ENCODE assay signal across 8 cellular contexts in the genomic region with DNA sequence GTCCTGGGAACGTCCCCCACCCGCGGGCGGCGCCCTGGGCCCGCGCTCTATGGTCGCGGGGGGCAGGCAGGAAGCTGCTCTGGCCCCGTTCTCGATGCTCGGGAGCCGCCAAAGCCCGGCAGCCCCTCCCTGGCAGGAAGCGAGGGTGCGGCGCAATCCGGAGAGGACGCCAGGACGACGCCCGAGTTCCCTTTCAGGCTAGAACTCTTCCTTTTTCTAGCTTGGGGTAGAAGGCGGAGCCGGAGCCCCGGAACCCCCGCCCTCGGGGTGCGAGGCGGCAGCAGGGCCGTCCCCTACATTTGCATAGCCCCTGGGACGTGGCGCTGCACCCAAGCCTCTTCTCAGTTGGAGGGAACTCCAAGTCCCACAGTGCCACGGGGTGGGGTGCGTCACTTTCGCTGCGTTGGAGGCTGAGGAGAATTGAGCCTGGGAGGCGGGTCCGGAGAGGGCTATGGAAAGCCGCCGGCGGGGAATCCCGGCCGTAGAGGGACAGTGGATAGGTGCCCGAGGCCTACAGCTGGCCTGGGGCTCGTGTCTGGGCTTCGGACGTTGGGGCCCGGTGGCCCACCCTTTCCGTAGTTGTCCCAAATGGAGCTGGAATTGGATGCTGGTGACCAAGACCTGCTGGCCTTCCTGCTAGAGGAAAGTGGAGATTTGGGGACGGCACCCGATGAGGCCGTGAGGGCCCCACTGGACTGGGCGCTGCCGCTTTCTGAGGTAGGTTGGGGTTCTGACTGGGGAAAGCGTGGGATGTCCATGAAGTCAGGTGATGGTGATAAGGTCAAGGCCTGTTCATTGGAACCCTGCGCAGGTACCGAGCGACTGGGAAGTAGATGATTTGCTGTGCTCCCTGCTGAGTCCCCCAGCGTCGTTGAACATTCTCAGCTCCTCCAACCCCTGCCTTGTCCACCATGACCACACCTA. TPM values are rescaled to one million over a fixed set of nuclear protein-coding genes. Genes with fewer than 3 reads are reported as not detected.
DNase-seq lines count a peak whose midpoint lies in the region; ATAC-seq, FAIRE-seq and TF ChIP-seq lines count a peak whose summit lies in the region.

A gene with protein sequence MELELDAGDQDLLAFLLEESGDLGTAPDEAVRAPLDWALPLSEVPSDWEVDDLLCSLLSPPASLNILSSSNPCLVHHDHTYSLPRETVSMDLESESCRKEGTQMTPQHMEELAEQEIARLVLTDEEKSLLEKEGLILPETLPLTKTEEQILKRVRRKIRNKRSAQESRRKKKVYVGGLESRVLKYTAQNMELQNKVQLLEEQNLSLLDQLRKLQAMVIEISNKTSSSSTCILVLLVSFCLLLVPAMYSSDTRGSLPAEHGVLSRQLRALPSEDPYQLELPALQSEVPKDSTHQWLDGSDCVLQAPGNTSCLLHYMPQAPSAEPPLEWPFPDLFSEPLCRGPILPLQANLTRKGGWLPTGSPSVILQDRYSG (plus strand): TSS at position 482 of the 924 bp plus-strand sequence. CDS start 107 bp downstream, at position 589.
A gene with protein sequence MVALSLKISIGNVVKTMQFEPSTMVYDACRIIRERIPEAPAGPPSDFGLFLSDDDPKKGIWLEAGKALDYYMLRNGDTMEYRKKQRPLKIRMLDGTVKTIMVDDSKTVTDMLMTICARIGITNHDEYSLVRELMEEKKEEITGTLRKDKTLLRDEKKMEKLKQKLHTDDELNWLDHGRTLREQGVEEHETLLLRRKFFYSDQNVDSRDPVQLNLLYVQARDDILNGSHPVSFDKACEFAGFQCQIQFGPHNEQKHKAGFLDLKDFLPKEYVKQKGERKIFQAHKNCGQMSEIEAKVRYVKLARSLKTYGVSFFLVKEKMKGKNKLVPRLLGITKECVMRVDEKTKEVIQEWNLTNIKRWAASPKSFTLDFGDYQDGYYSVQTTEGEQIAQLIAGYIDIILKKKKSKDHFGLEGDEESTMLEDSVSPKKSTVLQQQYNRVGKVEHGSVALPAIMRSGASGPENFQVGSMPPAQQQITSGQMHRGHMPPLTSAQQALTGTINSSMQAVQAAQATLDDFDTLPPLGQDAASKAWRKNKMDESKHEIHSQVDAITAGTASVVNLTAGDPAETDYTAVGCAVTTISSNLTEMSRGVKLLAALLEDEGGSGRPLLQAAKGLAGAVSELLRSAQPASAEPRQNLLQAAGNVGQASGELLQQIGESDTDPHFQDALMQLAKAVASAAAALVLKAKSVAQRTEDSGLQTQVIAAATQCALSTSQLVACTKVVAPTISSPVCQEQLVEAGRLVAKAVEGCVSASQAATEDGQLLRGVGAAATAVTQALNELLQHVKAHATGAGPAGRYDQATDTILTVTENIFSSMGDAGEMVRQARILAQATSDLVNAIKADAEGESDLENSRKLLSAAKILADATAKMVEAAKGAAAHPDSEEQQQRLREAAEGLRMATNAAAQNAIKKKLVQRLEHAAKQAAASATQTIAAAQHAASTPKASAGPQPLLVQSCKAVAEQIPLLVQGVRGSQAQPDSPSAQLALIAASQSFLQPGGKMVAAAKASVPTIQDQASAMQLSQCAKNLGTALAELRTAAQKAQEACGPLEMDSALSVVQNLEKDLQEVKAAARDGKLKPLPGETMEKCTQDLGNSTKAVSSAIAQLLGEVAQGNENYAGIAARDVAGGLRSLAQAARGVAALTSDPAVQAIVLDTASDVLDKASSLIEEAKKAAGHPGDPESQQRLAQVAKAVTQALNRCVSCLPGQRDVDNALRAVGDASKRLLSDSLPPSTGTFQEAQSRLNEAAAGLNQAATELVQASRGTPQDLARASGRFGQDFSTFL (N-terminal part only) (minus strand): TSS at position 11 of the 924 bp plus-strand sequence. CDS start 6,501 bp downstream, outside the sequence.

- H3K4me1 Mint-ChIP-seq in CD4-positive, CD25-positive, alpha-beta regulatory T cell: peaks cover 16 to 37% (median 28%) of the 10 kb centered on the region in 4 donors

- no peaks in the 10 kb centered on the region for H3K27me3 Mint-ChIP-seq in CD4-positive, CD25-positive, alpha-beta regulatory T cell

- H4K20me1 ChIP-seq in HepG2 (ENCODE audit: insufficient read depth, low read length): peaks cover 30% of the 10 kb centered on the region

- peak within 1 kb of the TSS in 2 of 4 donors; percentile 94 to 98 for H3K4me3 Mint-ChIP-seq in CD4-positive, CD25-positive, alpha-beta regulatory T cell

- peaks cover 18% of the 10 kb centered on the region for H3K36me3 Mint-ChIP-seq in CD4-positive, CD25-positive, alpha-beta regulatory T cell

- TF ChIP-seq CTCF in HepG2 (CRISPR knock-in tag; IDR thresholded peaks at IDR 0.05): peak; percentile 83

- POLR2A ChIA-PET in HepG2 (lab: Yijun Ruan, JAX): interaction anchor here (0.7 to 4.1 kb wide), 25 partner anchors 8 to 660 kb away, joined by 3 to 102 read pairs (median 7); a partner anchor contains a TSS

- H3K4me3 ChIP-seq in CD4-positive, CD25-positive, alpha-beta regulatory T cell (ENCODE audit: low read depth, low read length): peak within 1 kb of the TSS; percentile 90
- peak within 1 kb of the TSS; percentile 92 to 98 (median 92) for H3K4me3 ChIP-seq in HepG2 (replicated peaks in 1 of 3; ENCODE audit: insufficient read depth in 1 of 3, low read depth in 2 of 3, low read length in 3 of 3)

- TF ChIP-seq RAD21 in HepG2 (CRISPR knock-in tag; IDR thresholded peaks at IDR 0.05): peak; percentile 39; the same call in 1 of the 2 replicates

- peak within 1 kb of the TSS in 2 of 3 donors; percentile 96 to 98 for H3K27ac Mint-ChIP-seq in CD4-positive, CD25-positive, alpha-beta regulatory T cell

- H3K79me2 ChIP-seq in HepG2 (ENCODE audit: insufficient read depth, low read length): peaks cover 54% of the 10 kb centered on the region

- no peaks in the 10 kb centered on the region for H3K9me3 Mint-ChIP-seq in CD4-positive, CD25-positive, alpha-beta regulatory T cell

- H3K36me3 ChIP-seq in CD4-positive, CD25-positive, alpha-beta regulatory T cell (ENCODE audit: control insufficient read depth, insufficient read depth, low read length): peaks cover 24% of the 10 kb centered on the region
- H3K36me3 ChIP-seq in HepG2 (replicated peaks in 1 of 2; ENCODE audit: control insufficient read depth in 1 of 2, insufficient read depth in 2 of 2, low read length in 2 of 2): peaks cover 11 to 34% of the 10 kb centered on the region in 2 experiments

- H3K4me2 ChIP-seq in HepG2 (ENCODE audit: low read depth, low read length): peak within 1 kb of the TSS; percentile 98

- in situ Hi-C loops in HepG2 (cut with HindIII; ENCODE audit: extremely low pct_ligation_motif_present, low pct_unique_long_range_greater_than_20kb): no loop called here

- H2AFZ ChIP-seq in HepG2 (ENCODE audit: low read length): no peak within 1 kb of the TSS

- peak; percentile 94 to 99 (median 96) for DNase-seq in CD4-positive, CD25-positive, alpha-beta regulatory T cell
- DNase-seq in NCI-H774 (lab: John Stamatoyannopoulos, UW) (peak; percentile 100), dermis blood vessel endothelial cell (peak; percentile 98), HepG2 (ENCODE audit: low spot score) (peak; percentile 96)
- DNase-seq in activated CD4-positive, alpha-beta T cell treated with anti-CD3 and anti-CD28 coated beads, Interleukin-2, amount 50 U/mL, for 4 hours: peak; percentile 94 to 95
- peak; percentile 97 for DNase-seq in stimulated activated CD4-positive, alpha-beta T cell treated with anti-CD3 and anti-CD28 coated beads, Interleukin-4, amount 100 ng/mL, for 24 hours

- FAIRE-seq in HepG2 (lab: Jason Lieb, UNC): peak; percentile 56

- H3K4me1 ChIP-seq in CD4-positive, CD25-positive, alpha-beta regulatory T cell (ENCODE audit: control insufficient read depth, insufficient read depth, low read length, poor library complexity, severe bottlenecking): peaks cover 60% of the 10 kb centered on the region
- H3K4me1 ChIP-seq in HepG2 (ENCODE audit: insufficient read depth, low read length): peaks cover 51% of the 10 kb centered on the region

- H3K27me3 ChIP-seq in CD4-positive, CD25-positive, alpha-beta regulatory T cell (ENCODE audit: control insufficient read depth, insufficient read depth, low read length): no peaks in the 10 kb centered on the region
- H3K27me3 ChIP-seq in HepG2 (ENCODE audit: control insufficient read depth in 1 of 2, insufficient read depth in 2 of 2, low read length in 2 of 2): no peaks in the 10 kb centered on the region; a peak in 1 of 5 replicates

- CTCF ChIA-PET in HepG2 (lab: Yijun Ruan, JAX; ENCODE audit: low intra/inter-chr PET ratio, low total read pairs): no interaction called here

- 0% methylated on average over 9 of the region's 60 CpGs for WGBS in HepG2 (ENCODE audit: low lambda C conversion rate)

- TF ChIP-seq POLR2A in HepG2 (IDR thresholded peaks at IDR 0.05; ENCODE audit: insufficient read depth in 1 of 2, low read depth in 2 of 2, low read length in 2 of 2): peak; percentile 72 to 76

- H3K9ac ChIP-seq in HepG2 (ENCODE audit: insufficient read depth, low read depth, low read length): peak within 1 kb of the TSS; percentile 86

- intact Hi-C loops in HepG2 (cut with micrococcal nuclease; ENCODE audit: unreplicated experiment): loop anchor here (1.0 to 10.0 kb wide), 5 partner anchors 16 to 238 kb away; a partner anchor contains a TSS

- ATAC-seq in CD4-positive, CD25-positive, alpha-beta regulatory T cell (ENCODE audit: low read depth in 2 of 2): peak; percentile 90 to 94
- peak; percentile 78 for ATAC-seq in GM19397 (IDR thresholded peaks at IDR 0.05; ENCODE audit: unreplicated experiment)
- ATAC-seq in HG03571 (IDR thresholded peaks at IDR 0.05; ENCODE audit: unreplicated experiment): peak; percentile 77
- peak; percentile 90 for ATAC-seq in HepG2

- peak in 1 of 2 experiments; percentile 49; a peak in 2 of 4 replicates for TF ChIP-seq EP300 in HepG2 (IDR thresholded peaks at IDR 0.05; ENCODE audit: low read depth in 2 of 2, low read length in 2 of 2)
- TF ChIP-seq EP300 in HepG2 (CRISPR knock-in tag; IDR thresholded peaks at IDR 0.05; ENCODE audit: borderline replicate concordance): peak; percentile 38; the same call in 1 of the 2 replicates

- H3K27ac ChIP-seq in CD4-positive, CD25-positive, alpha-beta regulatory T cell (ENCODE audit: insufficient read depth, low read length, poor library complexity, severe bottlenecking): peak within 1 kb of the TSS; percentile 94
- peak within 1 kb of the TSS; percentile 95 for H3K27ac ChIP-seq in HepG2 (ENCODE audit: extremely low read length, insufficient read depth, low read length)

- H3K9me3 ChIP-seq in CD4-positive, CD25-positive, alpha-beta regulatory T cell (ENCODE audit: control insufficient read depth in 2 of 2, low read length in 2 of 2): no peaks in the 10 kb centered on the region
- no peaks in the 10 kb centered on the region for H3K9me3 ChIP-seq in HepG2 (ENCODE audit: low read length)

- BruUV-seq in HepG2 (replicated peaks; lab: Mats Ljungman, UMichigan): TSS peak; percentile 77

RNA-seq across cellular contexts. Expression of the first gene that starts in this region (rescaled TPM):
- total RNA-seq in CD4-positive, CD25-positive, alpha-beta regulatory T cell: 14.6 TPM
- polyA plus RNA-seq in CD4-positive, CD25-positive, alpha-beta regulatory T cell: 10 to 100 TPM; 33.4 to 36.4 (median 34.6) TPM
- total RNA-seq in dermis blood vessel endothelial cell: 57.5 and 66.5 TPM in 2 replicates
- 32.2 and 34.2 TPM in 2 replicates for total RNA-seq in HepG2 (2016; rRNA removed; fragmentation: Illumina TruSeq; extraction: Trizol)
- 16.4 and 24.8 TPM in 2 replicates for total RNA-seq in HepG2 (2016; cell fraction: cytosol; rRNA removed; fragmentation: Illumina TruSeq; extraction: Trizol; ENCODE audit: low read depth)
- 35.0 and 35.4 TPM in 2 replicates for total RNA-seq in HepG2 (2016; cell fraction: insoluble cytoplasmic fraction; rRNA removed; fragmentation: Illumina TruSeq; extraction: Trizol)
- total RNA-seq in HepG2 (2016; cell fraction: membrane; rRNA removed; fragmentation: Illumina TruSeq; extraction: Trizol): 29.8 and 43.4 TPM in 2 replicates
- 19.0 and 22.6 TPM in 2 replicates for total RNA-seq in HepG2 (2016; cell fraction: nucleus; rRNA removed; fragmentation: Illumina TruSeq; extraction: Trizol)
- 11.1 and 13.5 TPM in 2 replicates for polyA plus RNA-seq in HepG2 (2011; rRNA removed)
- 12.6 and 15.2 TPM in 2 replicates for polyA plus RNA-seq in HepG2 (2011; cell fraction: cytosol; rRNA removed)
- polyA plus RNA-seq in HepG2 (2011; cell fraction: nucleus; rRNA removed): 15.5 and 16.6 TPM in 2 replicates
- 12.3 and 13.3 TPM in 2 replicates for polyA plus RNA-seq in HepG2 (2012)
- polyA plus RNA-seq in HepG2 (2016; cell fraction: cytosol; fragmentation: Illumina TruSeq; extraction: Trizol; ENCODE audit: low read depth): 16.3 and 25.4 TPM in 2 replicates
- 29.0 and 30.9 TPM in 2 replicates for polyA plus RNA-seq in HepG2 (2016; cell fraction: insoluble cytoplasmic fraction; fragmentation: Illumina TruSeq; extraction: Trizol; ENCODE audit: low read depth)
- 26.7 and 33.7 TPM in 2 replicates for polyA plus RNA-seq in HepG2 (2016; cell fraction: membrane; fragmentation: Illumina TruSeq; extraction: Trizol; ENCODE audit: low read depth)
- 27.3 and 30.5 TPM in 2 replicates for polyA plus RNA-seq in HepG2 (2016; cell fraction: nucleus; fragmentation: Illumina TruSeq; extraction: Trizol; ENCODE audit: insufficient read depth, low read depth)
- 14.5 and 21.8 TPM in 2 replicates for polyA minus RNA-seq in HepG2 (2011; rRNA and poly(A)+ RNA removed; ENCODE audit: low replicate concordance)
- polyA minus RNA-seq in HepG2 (2011; cell fraction: cytosol; rRNA and poly(A)+ RNA removed): 5.1 and 6.9 TPM in 2 replicates
- 9.9 and 11.1 TPM in 2 replicates for polyA minus RNA-seq in HepG2 (2011; cell fraction: nucleus; rRNA and poly(A)+ RNA removed)

RNA-seq across cellular contexts. Expression of the second gene that starts in this region (rescaled TPM):
- total RNA-seq in CD4-positive, CD25-positive, alpha-beta regulatory T cell: 277 TPM
- polyA plus RNA-seq in CD4-positive, CD25-positive, alpha-beta regulatory T cell: 10 to 100 TPM; 33.7 to 36.2 (median 35.9) TPM
- total RNA-seq in dermis blood vessel endothelial cell: 250 and 670 TPM in 2 replicates
- 51.8 and 53.7 TPM in 2 replicates for total RNA-seq in HepG2 (2016; rRNA removed; fragmentation: Illumina TruSeq; extraction: Trizol)
- total RNA-seq in HepG2 (2016; cell fraction: cytosol; rRNA removed; fragmentation: Illumina TruSeq; extraction: Trizol; ENCODE audit: low read depth): 5.4 and 5.6 TPM in 2 replicates
- total RNA-seq in HepG2 (2016; cell fraction: insoluble cytoplasmic fraction; rRNA removed; fragmentation: Illumina TruSeq; extraction: Trizol): 48.7 and 53.6 TPM in 2 replicates
- 16.4 and 17.1 TPM in 2 replicates for total RNA-seq in HepG2 (2016; cell fraction: membrane; rRNA removed; fragmentation: Illumina TruSeq; extraction: Trizol)
- total RNA-seq in HepG2 (2016; cell fraction: nucleus; rRNA removed; fragmentation: Illumina TruSeq; extraction: Trizol): 44.1 and 46.3 TPM in 2 replicates
- polyA plus RNA-seq in HepG2 (2011; rRNA removed): 35.2 and 52.6 TPM in 2 replicates
- 26.4 and 37.0 TPM in 2 replicates for polyA plus RNA-seq in HepG2 (2011; cell fraction: cytosol; rRNA removed)
- 60.2 and 61.4 TPM in 2 replicates for polyA plus RNA-seq in HepG2 (2011; cell fraction: nucleus; rRNA removed)
- 37.0 and 57.6 TPM in 2 replicates for polyA plus RNA-seq in HepG2 (2012)
- 3.2 and 3.6 TPM in 2 replicates for polyA plus RNA-seq in HepG2 (2016; cell fraction: cytosol; fragmentation: Illumina TruSeq; extraction: Trizol; ENCODE audit: low read depth)
- polyA plus RNA-seq in HepG2 (2016; cell fraction: insoluble cytoplasmic fraction; fragmentation: Illumina TruSeq; extraction: Trizol; ENCODE audit: low read depth): 38.8 and 63.9 TPM in 2 replicates
- polyA plus RNA-seq in HepG2 (2016; cell fraction: membrane; fragmentation: Illumina TruSeq; extraction: Trizol; ENCODE audit: low read depth): 5.7 and 8.6 TPM in 2 replicates
- 55.3 and 65.8 TPM in 2 replicates for polyA plus RNA-seq in HepG2 (2016; cell fraction: nucleus; fragmentation: Illumina TruSeq; extraction: Trizol; ENCODE audit: insufficient read depth, low read depth)
- polyA minus RNA-seq in HepG2 (2011; rRNA and poly(A)+ RNA removed; ENCODE audit: low replicate concordance): 166 and 414 TPM in 2 replicates
- 120 and 167 TPM in 2 replicates for polyA minus RNA-seq in HepG2 (2011; cell fraction: cytosol; rRNA and poly(A)+ RNA removed)
- polyA minus RNA-seq in HepG2 (2011; cell fraction: nucleus; rRNA and poly(A)+ RNA removed): 38.1 and 53.7 TPM in 2 replicates

Comparison
In these comparisons a context has a peak if more than half of its experiments do, and no peak if none do; other contexts are left out.
1. Peak in every context shown above with its lines: DNase-seq, ATAC-seq, H3K4me3 ChIP-seq and H3K27ac ChIP-seq.